Comparison of ENCODE assay signal across 19 cellular contexts in the genomic region with DNA sequence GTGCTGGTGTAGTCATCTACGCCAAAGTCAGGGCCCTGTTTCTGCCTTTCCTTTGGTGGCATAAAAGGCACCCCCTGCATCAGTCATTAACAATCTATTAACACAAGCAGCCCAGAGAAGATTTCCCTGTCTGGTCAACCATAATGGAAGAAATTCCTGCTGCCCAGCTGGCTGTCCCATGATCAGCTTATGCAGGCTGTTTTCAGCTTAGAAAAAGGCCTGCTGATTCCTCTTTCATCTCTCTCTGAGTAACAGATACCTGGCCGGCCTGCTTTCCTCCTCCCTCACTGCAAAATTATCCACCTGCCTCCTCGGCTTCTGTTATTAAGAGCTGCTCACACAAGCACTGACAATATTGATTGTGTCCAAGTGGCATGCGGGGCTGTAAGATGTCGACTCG.
"Had no signal": no experiment of that assay in that cellular context is flagged by ENCODE, and none has a peak within 500 bp of the region (broad histone marks: within the 10 kb centered on the region; RNA-seq: fewer than 3 reads in every experiment).

No MANE protein-coding gene starts in this region.

- DNase-seq: cortex of kidney; foreskin melanocyte; head of caudate nucleus; kidney; mammary epithelial cell; naive thymus-derived CD4-positive, alpha-beta T cell; nephron progenitor cell; nucleus accumbens; ovary; right lobe of liver; stimulated activated CD4-positive, alpha-beta T cell treated with anti-CD3 and anti-CD28 coated beads, Interleukin-4, amount 100 ng/mL, for 1 hour; stimulated activated CD8-positive, alpha-beta memory T cell treated with anti-CD3 and anti-CD28 coated beads, Interleukin-4, amount 100 ng/mL, for 48 hours; stimulated activated naive CD8-positive, alpha-beta T cell treated with anti-CD3 and anti-CD28 coated beads, Interleukin-15, Interleukin-2, amounts not matched to agents 100 U/mL and 50 U/mL, for 24 hours; tibial artery; upper lobe of left lung had no signal

- ATAC-seq: left lobe of liver; naive thymus-derived CD4-positive, alpha-beta T cell; right lobe of liver; stimulated activated effector memory CD8-positive, alpha-beta T cell treated with anti-CD3 and anti-CD28 coated beads, Interleukin-12 subunit alpha, Interleukin-12 subunit beta, amount 100 ng/mL, for 72 hours; stimulated activated naive CD8-positive, alpha-beta T cell treated with anti-CD3 and anti-CD28 coated beads, Interleukin-15, Interleukin-2, amounts not matched to agents 100 U/mL and 50 U/mL, for 24 hours had no signal

- H3K4me1 ChIP-seq: right lobe of liver, tibial artery, upper lobe of left lung had no signal

- H3K27me3 ChIP-seq: ovary, right lobe of liver, suprapubic skin, upper lobe of left lung had no signal

- H3K36me3 ChIP-seq: ovary, right lobe of liver, suprapubic skin, tibial artery, upper lobe of left lung had no signal

- H3K9me3 ChIP-seq: ovary, right lobe of liver, suprapubic skin, tibial artery had no signal

- H3K4me3 ChIP-seq: hepatocyte, ovary, right lobe of liver, suprapubic skin, tibial artery, upper lobe of left lung had no signal

- H3K27ac ChIP-seq: hepatocyte, ovary, right lobe of liver, suprapubic skin, tibial artery, upper lobe of left lung had no signal

- H2AFZ ChIP-seq: hepatocyte had no signal
